1 cellular context compared by ENCODE assay signal in the genomic region with DNA sequence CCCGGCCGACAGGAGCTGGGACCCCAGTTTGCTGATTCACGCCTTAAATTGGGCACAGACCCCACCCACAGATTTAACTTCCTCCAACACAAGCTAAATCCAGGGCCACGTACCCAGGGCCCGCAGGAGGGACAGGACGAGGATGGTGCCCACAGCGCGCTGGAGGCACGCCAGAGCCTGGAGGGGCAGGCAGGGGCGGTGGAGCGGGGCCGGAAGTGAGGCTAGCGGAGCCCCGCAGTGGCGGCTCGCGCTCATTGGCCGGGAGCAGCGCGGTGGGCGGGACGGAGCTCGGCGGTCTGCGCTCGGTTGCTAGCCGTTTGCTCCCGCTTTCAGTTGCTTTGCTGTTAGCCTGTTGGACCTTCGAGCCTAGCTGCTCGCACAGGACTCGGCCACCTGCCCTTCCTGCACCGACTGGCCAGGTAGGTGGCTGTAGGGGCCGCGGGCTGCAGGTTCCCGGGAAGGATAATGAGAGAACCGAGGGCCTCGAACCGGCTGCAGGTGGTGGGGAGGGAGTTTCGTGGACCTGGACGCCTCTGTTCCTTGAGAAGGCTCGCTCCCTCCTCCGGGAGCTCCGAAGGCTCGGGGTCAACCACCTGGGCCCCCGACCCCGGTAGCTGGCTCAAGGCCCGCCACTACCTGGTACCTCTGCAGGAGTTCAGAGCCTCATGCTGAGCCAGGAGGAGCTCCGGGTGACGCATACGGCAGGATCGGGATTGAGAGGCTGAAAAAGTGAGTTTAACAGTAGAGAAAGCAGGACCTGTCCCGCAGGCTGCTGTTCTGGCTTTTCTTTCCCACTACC.
TF ChIP-seq lines count a peak whose summit lies in the region.

A gene (plus strand): TSS at position 332 of the 799 bp plus-strand sequence. CDS start 8,212 bp downstream, outside the sequence.

TF ChIP-seq in HepG2, 621 proteins besides CTCF, POLR2A, EP300 and RAD21 (continued from another document and continues in another):
- TF ChIP-seq, protein P1, sequence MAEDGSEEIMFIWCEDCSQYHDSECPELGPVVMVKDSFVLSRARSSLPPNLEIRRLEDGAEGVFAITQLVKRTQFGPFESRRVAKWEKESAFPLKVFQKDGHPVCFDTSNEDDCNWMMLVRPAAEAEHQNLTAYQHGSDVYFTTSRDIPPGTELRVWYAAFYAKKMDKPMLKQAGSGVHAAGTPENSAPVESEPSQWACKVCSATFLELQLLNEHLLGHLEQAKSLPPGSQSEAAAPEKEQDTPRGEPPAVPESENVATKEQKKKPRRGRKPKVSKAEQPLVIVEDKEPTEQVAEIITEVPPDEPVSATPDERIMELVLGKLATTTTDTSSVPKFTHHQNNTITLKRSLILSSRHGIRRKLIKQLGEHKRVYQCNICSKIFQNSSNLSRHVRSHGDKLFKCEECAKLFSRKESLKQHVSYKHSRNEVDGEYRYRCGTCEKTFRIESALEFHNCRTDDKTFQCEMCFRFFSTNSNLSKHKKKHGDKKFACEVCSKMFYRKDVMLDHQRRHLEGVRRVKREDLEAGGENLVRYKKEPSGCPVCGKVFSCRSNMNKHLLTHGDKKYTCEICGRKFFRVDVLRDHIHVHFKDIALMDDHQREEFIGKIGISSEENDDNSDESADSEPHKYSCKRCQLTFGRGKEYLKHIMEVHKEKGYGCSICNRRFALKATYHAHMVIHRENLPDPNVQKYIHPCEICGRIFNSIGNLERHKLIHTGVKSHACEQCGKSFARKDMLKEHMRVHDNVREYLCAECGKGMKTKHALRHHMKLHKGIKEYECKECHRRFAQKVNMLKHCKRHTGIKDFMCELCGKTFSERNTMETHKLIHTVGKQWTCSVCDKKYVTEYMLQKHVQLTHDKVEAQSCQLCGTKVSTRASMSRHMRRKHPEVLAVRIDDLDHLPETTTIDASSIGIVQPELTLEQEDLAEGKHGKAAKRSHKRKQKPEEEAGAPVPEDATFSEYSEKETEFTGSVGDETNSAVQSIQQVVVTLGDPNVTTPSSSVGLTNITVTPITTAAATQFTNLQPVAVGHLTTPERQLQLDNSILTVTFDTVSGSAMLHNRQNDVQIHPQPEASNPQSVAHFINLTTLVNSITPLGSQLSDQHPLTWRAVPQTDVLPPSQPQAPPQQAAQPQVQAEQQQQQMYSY (CRISPR knock-in tag; IDR thresholded peaks at IDR 0.05) = 0 out of 2 replicates have a peak, but pooled peaks have one; percentile 55
- TF ChIP-seq ZNF614 (CRISPR knock-in tag; IDR thresholded peaks at IDR 0.05; ENCODE audit: borderline replicate concordance) (no peak), ZNF468 (CRISPR knock-in tag; IDR thresholded peaks at IDR 0.05) (no peak), SIX4 (CRISPR knock-in tag; IDR thresholded peaks at IDR 0.05) (peak; percentile 43; the same call in 1 of the 2 replicates), PHB2 (IDR thresholded peaks at IDR 0.05; ENCODE audit: partially characterized antibody) (no peak), SMYD3 (CRISPR knock-in tag; IDR thresholded peaks at IDR 0.05) (peak; percentile 51), SPEN (CRISPR knock-in tag; IDR thresholded peaks at IDR 0.05; ENCODE audit: low read depth) (peak; percentile 86), NR3C1 (CRISPR knock-in tag; IDR thresholded peaks at IDR 0.05) (no peak), ZNF30 (CRISPR knock-in tag; IDR thresholded peaks at IDR 0.05) (peak; percentile 67; the same call in 1 of the 2 replicates), CBX1 (IDR thresholded peaks at IDR 0.05; ENCODE audit: low read depth) (peak; percentile 25), ZNF430 (CRISPR knock-in tag; IDR thresholded peaks at IDR 0.05) (peak; percentile 76; the same call in 1 of the 2 replicates), ZNF34 (CRISPR knock-in tag; IDR thresholded peaks at IDR 0.05; ENCODE audit: borderline replicate concordance) (peak; percentile 82), ELF4 (CRISPR knock-in tag; IDR thresholded peaks at IDR 0.05; ENCODE audit: borderline replicate concordance) (no peak), ZNF224 (CRISPR knock-in tag; IDR thresholded peaks at IDR 0.05) (0 out of 2 replicates have a peak, but pooled peaks have one; percentile 90), HNF4A (CRISPR knock-in tag; IDR thresholded peaks at IDR 0.05) (peak; percentile 45; the same call in 1 of the 2 replicates), NFYB (CRISPR knock-in tag; IDR thresholded peaks at IDR 0.05) (peak; percentile 90), ATF7-NPFF (CRISPR knock-in tag; IDR thresholded peaks at IDR 0.05; ENCODE audit: low read depth) (peak; percentile 39; the same call in 1 of the 2 replicates), ZNF205 (CRISPR knock-in tag; IDR thresholded peaks at IDR 0.05) (no peak; the same call in 1 of the 2 replicates), YY1 (IDR thresholded peaks at IDR 0.05; ENCODE audit: insufficient read depth, insufficient replicate concordance, low read depth, low read length) (peak; percentile 24), ZNF256 (CRISPR knock-in tag; conservative IDR thresholded peaks at IDR 0.05) (no peak), PCBP2 (optimal IDR thresholded peaks at IDR 0.05; ENCODE audit: low read depth, low read length, poor library complexity, severe bottlenecking) (no peak), ZFX (CRISPR knock-in tag; IDR thresholded peaks at IDR 0.05; ENCODE audit: low read depth) (peak; percentile 89), ZNF282 (IDR thresholded peaks at IDR 0.05; ENCODE audit: partially characterized antibody) (no peak), HNRNPUL1 (IDR thresholded peaks at IDR 0.05; ENCODE audit: low read depth, low read length) (no peak), ZNF3 (CRISPR knock-in tag; IDR thresholded peaks at IDR 0.05) (no peak), NAIF1 (CRISPR knock-in tag; IDR thresholded peaks at IDR 0.05; ENCODE audit: borderline replicate concordance) (peak; percentile 53; the same call in 1 of the 2 replicates), ZNF354B (CRISPR knock-in tag; IDR thresholded peaks at IDR 0.05) (no peak), ZNF674 (CRISPR knock-in tag; IDR thresholded peaks at IDR 0.05; ENCODE audit: low read depth) (no peak), HNRNPLL (IDR thresholded peaks at IDR 0.05; ENCODE audit: low read depth, low read length, poor library complexity, severe bottlenecking) (peak; percentile 76)
- TF ChIP-seq, protein P2, sequence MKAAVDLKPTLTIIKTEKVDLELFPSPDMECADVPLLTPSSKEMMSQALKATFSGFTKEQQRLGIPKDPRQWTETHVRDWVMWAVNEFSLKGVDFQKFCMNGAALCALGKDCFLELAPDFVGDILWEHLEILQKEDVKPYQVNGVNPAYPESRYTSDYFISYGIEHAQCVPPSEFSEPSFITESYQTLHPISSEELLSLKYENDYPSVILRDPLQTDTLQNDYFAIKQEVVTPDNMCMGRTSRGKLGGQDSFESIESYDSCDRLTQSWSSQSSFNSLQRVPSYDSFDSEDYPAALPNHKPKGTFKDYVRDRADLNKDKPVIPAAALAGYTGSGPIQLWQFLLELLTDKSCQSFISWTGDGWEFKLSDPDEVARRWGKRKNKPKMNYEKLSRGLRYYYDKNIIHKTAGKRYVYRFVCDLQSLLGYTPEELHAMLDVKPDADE (CRISPR knock-in tag; IDR thresholded peaks at IDR 0.05) = peak; percentile 85
- TF ChIP-seq, protein P3, sequence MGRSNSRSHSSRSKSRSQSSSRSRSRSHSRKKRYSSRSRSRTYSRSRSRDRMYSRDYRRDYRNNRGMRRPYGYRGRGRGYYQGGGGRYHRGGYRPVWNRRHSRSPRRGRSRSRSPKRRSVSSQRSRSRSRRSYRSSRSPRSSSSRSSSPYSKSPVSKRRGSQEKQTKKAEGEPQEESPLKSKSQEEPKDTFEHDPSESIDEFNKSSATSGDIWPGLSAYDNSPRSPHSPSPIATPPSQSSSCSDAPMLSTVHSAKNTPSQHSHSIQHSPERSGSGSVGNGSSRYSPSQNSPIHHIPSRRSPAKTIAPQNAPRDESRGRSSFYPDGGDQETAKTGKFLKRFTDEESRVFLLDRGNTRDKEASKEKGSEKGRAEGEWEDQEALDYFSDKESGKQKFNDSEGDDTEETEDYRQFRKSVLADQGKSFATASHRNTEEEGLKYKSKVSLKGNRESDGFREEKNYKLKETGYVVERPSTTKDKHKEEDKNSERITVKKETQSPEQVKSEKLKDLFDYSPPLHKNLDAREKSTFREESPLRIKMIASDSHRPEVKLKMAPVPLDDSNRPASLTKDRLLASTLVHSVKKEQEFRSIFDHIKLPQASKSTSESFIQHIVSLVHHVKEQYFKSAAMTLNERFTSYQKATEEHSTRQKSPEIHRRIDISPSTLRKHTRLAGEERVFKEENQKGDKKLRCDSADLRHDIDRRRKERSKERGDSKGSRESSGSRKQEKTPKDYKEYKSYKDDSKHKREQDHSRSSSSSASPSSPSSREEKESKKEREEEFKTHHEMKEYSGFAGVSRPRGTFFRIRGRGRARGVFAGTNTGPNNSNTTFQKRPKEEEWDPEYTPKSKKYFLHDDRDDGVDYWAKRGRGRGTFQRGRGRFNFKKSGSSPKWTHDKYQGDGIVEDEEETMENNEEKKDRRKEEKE (IDR thresholded peaks at IDR 0.05) = no peak
- TF ChIP-seq, protein P4, sequence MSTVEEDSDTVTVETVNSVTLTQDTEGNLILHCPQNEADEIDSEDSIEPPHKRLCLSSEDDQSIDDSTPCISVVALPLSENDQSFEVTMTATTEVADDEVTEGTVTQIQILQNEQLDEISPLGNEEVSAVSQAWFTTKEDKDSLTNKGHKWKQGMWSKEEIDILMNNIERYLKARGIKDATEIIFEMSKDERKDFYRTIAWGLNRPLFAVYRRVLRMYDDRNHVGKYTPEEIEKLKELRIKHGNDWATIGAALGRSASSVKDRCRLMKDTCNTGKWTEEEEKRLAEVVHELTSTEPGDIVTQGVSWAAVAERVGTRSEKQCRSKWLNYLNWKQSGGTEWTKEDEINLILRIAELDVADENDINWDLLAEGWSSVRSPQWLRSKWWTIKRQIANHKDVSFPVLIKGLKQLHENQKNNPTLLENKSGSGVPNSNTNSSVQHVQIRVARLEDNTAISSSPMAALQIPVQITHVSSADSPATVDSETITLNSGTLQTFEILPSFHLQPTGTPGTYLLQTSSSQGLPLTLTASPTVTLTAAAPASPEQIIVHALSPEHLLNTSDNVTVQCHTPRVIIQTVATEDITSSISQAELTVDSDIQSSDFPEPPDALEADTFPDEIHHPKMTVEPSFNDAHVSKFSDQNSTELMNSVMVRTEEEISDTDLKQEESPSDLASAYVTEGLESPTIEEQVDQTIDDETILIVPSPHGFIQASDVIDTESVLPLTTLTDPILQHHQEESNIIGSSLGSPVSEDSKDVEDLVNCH (CRISPR knock-in tag; IDR thresholded peaks at IDR 0.05) = peak; percentile 83; the same call in 1 of the 2 replicates
- TF ChIP-seq, protein P5, sequence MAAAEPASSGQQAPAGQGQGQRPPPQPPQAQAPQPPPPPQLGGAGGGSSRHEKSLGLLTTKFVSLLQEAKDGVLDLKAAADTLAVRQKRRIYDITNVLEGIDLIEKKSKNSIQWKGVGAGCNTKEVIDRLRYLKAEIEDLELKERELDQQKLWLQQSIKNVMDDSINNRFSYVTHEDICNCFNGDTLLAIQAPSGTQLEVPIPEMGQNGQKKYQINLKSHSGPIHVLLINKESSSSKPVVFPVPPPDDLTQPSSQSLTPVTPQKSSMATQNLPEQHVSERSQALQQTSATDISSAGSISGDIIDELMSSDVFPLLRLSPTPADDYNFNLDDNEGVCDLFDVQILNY (CRISPR knock-in tag; conservative IDR thresholded peaks at IDR 0.05) = no peak
- TF ChIP-seq, protein P6, sequence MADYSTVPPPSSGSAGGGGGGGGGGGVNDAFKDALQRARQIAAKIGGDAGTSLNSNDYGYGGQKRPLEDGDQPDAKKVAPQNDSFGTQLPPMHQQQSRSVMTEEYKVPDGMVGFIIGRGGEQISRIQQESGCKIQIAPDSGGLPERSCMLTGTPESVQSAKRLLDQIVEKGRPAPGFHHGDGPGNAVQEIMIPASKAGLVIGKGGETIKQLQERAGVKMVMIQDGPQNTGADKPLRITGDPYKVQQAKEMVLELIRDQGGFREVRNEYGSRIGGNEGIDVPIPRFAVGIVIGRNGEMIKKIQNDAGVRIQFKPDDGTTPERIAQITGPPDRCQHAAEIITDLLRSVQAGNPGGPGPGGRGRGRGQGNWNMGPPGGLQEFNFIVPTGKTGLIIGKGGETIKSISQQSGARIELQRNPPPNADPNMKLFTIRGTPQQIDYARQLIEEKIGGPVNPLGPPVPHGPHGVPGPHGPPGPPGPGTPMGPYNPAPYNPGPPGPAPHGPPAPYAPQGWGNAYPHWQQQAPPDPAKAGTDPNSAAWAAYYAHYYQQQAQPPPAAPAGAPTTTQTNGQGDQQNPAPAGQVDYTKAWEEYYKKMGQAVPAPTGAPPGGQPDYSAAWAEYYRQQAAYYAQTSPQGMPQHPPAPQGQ (CRISPR knock-in tag; IDR thresholded peaks at IDR 0.05; ENCODE audit: borderline replicate concordance) = no peak
- TF ChIP-seq, protein P7, sequence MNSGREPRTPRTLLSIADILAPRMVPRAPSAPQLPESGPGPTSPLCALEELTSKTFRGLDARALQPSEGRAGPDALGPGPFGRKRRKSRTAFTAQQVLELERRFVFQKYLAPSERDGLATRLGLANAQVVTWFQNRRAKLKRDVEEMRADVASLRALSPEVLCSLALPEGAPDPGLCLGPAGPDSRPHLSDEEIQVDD (CRISPR knock-in tag; IDR thresholded peaks at IDR 0.05; ENCODE audit: borderline replicate concordance) = peak; percentile 62; the same call in 1 of the 2 replicates
- TF ChIP-seq, protein P8, sequence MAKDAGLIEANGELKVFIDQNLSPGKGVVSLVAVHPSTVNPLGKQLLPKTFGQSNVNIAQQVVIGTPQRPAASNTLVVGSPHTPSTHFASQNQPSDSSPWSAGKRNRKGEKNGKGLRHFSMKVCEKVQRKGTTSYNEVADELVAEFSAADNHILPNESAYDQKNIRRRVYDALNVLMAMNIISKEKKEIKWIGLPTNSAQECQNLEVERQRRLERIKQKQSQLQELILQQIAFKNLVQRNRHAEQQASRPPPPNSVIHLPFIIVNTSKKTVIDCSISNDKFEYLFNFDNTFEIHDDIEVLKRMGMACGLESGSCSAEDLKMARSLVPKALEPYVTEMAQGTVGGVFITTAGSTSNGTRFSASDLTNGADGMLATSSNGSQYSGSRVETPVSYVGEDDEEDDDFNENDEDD (CRISPR knock-in tag; IDR thresholded peaks at IDR 0.05; ENCODE audit: borderline replicate concordance) = peak; percentile 78; the same call in 1 of the 2 replicates
- TF ChIP-seq, protein P9, sequence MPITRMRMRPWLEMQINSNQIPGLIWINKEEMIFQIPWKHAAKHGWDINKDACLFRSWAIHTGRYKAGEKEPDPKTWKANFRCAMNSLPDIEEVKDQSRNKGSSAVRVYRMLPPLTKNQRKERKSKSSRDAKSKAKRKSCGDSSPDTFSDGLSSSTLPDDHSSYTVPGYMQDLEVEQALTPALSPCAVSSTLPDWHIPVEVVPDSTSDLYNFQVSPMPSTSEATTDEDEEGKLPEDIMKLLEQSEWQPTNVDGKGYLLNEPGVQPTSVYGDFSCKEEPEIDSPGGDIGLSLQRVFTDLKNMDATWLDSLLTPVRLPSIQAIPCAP (CRISPR knock-in tag; IDR thresholded peaks at IDR 0.05; ENCODE audit: low read depth) = no peak
- TF ChIP-seq, protein P10, sequence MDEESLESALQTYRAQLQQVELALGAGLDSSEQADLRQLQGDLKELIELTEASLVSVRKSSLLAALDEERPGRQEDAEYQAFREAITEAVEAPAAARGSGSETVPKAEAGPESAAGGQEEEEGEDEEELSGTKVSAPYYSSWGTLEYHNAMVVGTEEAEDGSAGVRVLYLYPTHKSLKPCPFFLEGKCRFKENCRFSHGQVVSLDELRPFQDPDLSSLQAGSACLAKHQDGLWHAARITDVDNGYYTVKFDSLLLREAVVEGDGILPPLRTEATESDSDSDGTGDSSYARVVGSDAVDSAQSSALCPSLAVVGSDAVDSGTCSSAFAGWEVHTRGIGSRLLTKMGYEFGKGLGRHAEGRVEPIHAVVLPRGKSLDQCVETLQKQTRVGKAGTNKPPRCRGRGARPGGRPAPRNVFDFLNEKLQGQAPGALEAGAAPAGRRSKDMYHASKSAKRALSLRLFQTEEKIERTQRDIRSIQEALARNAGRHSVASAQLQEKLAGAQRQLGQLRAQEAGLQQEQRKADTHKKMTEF (CRISPR knock-in tag; IDR thresholded peaks at IDR 0.05) = peak; percentile 90
